ENCODE assay signal across 8 cellular contexts in genomic region chr3:12556723-12557471, GRCh38. TPM values are rescaled to one million over a fixed set of nuclear protein-coding genes. Genes with fewer than 3 reads are reported as not detected.
DNase-seq lines count a peak whose midpoint lies in the region; ATAC-seq and TF ChIP-seq lines count a peak whose summit lies in the region.

Gene MKRN2, plus strand, starts transcription at chr3:12557087. Its CDS starts 64 bp downstream, at chr3:12557151.

- peak; percentile 91 for DNase-seq in Calu3
- DNase-seq in HT1080 (ENCODE audit: low read depth), result peak; percentile 86
- peak; percentile 43 for DNase-seq in OCI-M2 (lab: John Stamatoyannopoulos, UW; ENCODE audit: unreplicated experiment)
- peak; percentile 78 for DNase-seq in activated T-cell treated with anti-CD3 and anti-CD28 coated beads for 4 hours
- peak; percentile 18 for DNase-seq in epithelial cell of prostate (ENCODE audit: low read depth, low spot score)
- DNase-seq in mucosa of gallbladder (ENCODE audit: low spot score), result peak; percentile 88
- DNase-seq in stimulated activated CD8-positive, alpha-beta memory T cell treated with anti-CD3 and anti-CD28 coated beads, Interleukin-4, amount 100 ng/mL, for 4 hours (ENCODE audit: low read depth in 2 of 2, low spot score in 1 of 2), result peak; percentile 69 to 72

- peaks cover 26% of the 10 kb centered on the region for H3K36me3 Mint-ChIP-seq in Calu3 (ENCODE audit: insufficient read depth, unreplicated experiment)

- intact Hi-C loops in Calu3 (cut with micrococcal nuclease; ENCODE audit: unreplicated experiment), result no loop called here

- peak within 1 kb of the TSS; percentile 86 for H3K4me3 Mint-ChIP-seq in Calu3 (ENCODE audit: low read depth, unreplicated experiment)

- no peaks in the 10 kb centered on the region for H3K27me3 Mint-ChIP-seq in Calu3 (ENCODE audit: unreplicated experiment)

- no TSS peak for BruUV-seq in Calu3 (replicated peaks; lab: Mats Ljungman, UMichigan)

- no peak for TF ChIP-seq CTCF in Calu3 (IDR thresholded peaks at IDR 0.05; ENCODE audit: unreplicated experiment)

- H3K4me1 Mint-ChIP-seq in Calu3 (ENCODE audit: low read depth, unreplicated experiment), result peaks cover 18% of the 10 kb centered on the region

- H3K9me3 Mint-ChIP-seq in Calu3 (ENCODE audit: low read depth, unreplicated experiment), result no peaks in the 10 kb centered on the region

- peak within 1 kb of the TSS; percentile 90 for H3K27ac ChIP-seq in epithelial cell of prostate

- H3K27ac Mint-ChIP-seq in Calu3 (ENCODE audit: unreplicated experiment), result peak within 1 kb of the TSS; percentile 84

- CTCF ChIA-PET in Calu3 (lab: Charles Lee), result no interaction called here

- ATAC-seq in GM21360 (IDR thresholded peaks at IDR 0.05; ENCODE audit: unreplicated experiment), result peak; percentile 80

RNA-seq across cellular contexts. Expression of gene MKRN2, which starts in this region (rescaled TPM):
- total RNA-seq in Calu3 (2022), result 18.2 and 20.3 TPM in 2 replicates
- total RNA-seq in HT1080 (2014; rRNA removed; shearing (Covaris generic)), result 37.3 and 39.3 TPM in 2 replicates
- 34.5 and 40.2 TPM in 2 replicates for polyA plus RNA-seq in HT1080 (2015; cell fraction: cytosol; rRNA removed)
- 29.8 and 31.8 TPM in 2 replicates for polyA plus RNA-seq in HT1080 (2015; cell fraction: nucleus; rRNA removed)
- 24.5 TPM for total RNA-seq in mucosa of gallbladder

Comparison
In these comparisons a context has a peak if more than half of its experiments do, and no peak if none do; other contexts are left out.
1. Peak in every context shown above with its lines: DNase-seq, ATAC-seq and H3K27ac ChIP-seq.
2. DNase-seq: peak in every context shown above with its lines; median percentile 91 in Calu3; 88 in mucosa of gallbladder; 86 in HT1080; 78 in activated T-cell treated with anti-CD3 and anti-CD28 coated beads for 4 hours; 70 in stimulated activated CD8-positive, alpha-beta memory T cell treated with anti-CD3 and anti-CD28 coated beads, Interleukin-4, amount 100 ng/mL, for 4 hours; 43 in OCI-M2; 18 in epithelial cell of prostate.